Comparison of ENCODE assay signal across 8 cellular contexts in the genomic region with DNA sequence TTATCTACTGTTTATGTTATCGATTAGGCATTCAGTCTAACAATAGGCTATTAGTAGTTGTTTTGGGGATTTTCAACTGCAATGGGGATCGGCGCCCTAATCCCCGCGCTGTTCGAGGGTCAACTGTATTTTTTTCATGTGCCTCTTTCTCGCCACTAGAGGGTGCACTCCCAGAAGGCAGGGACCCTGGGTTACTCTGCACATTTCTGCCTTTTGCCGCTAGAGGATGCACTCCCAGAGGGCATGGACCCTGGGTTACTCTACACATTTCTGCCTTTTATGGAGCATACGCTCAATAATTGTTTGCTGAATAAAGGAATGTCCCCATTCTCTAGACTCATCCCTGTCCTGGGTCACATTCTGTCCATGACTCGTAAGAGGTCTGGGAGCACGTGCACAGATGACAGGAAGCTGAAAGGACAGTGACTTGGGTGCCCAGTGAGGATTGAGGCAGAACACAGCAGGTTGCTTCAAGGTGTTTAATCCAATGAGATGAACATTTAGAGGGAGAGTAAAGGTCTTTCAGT. TPM values are rescaled to one million over a fixed set of nuclear protein-coding genes. Genes with fewer than 3 reads are reported as not detected.
DNase-seq lines count a peak whose midpoint lies in the region; ATAC-seq and TF ChIP-seq lines count a peak whose summit lies in the region.

No MANE protein-coding gene starts in this region.

- H3K27me3 Mint-ChIP-seq in natural killer cell treated with Interleukin-12 subunit alpha and Interleukin-12 subunit beta and Interleukin-15 and Interleukin-18, amount 100 ng/mL, for 72 hours, result peaks cover 45 to 49% of the 10 kb centered on the region in 2 donors

- 6 to 11% (median 7%) methylated on average over 11 of the region's 11 CpGs for WGBS in stomach, 5 donors

- no peak overlapping the region for H3K9ac ChIP-seq in NT2/D1 (ENCODE audit: insufficient read length, low read depth)

- CTCF ChIA-PET in GM10248 (lab: Yijun Ruan, JAX), result interaction anchor here (0.7 to 13.7 kb wide), 26 partner anchors 9 to 320 kb away, joined by 3 to 167 read pairs (median 4); no protein-coding TSS in a partner anchor

- H3K36me3 Mint-ChIP-seq in natural killer cell treated with Interleukin-12 subunit alpha and Interleukin-12 subunit beta and Interleukin-15 and Interleukin-18, amount 100 ng/mL, for 72 hours, result no peaks in the 10 kb centered on the region

- POLR2A ChIA-PET in GM10248 (lab: Yijun Ruan, JAX), result no interaction called here

- H3K9me3 Mint-ChIP-seq in natural killer cell treated with Interleukin-12 subunit alpha and Interleukin-12 subunit beta and Interleukin-15 and Interleukin-18, amount 100 ng/mL, for 72 hours, result no peaks in the 10 kb centered on the region

- intact Hi-C loops in stomach (cut with DNase I; ENCODE audit: low total_unique reads), result no loop called here

- peak; percentile 75 for DNase-seq in GM10248 (ENCODE audit: extremely low spot score)
- peak; percentile 51 for DNase-seq in HT1080 (ENCODE audit: low read depth)
- DNase-seq in NT2/D1 (ENCODE audit: low read depth, low spot score), result peak; percentile 61
- peak; percentile 75 for DNase-seq in activated CD8-positive, alpha-beta memory T cell treated with anti-CD3 and anti-CD28 coated beads, Interleukin-2, amount 50 U/mL, for 48 hours
- DNase-seq in erythroblast (lab: John Stamatoyannopoulos, UW), result peak; percentile 77 to 86
- DNase-seq in natural killer cell treated with Interleukin-12 subunit alpha and Interleukin-12 subunit beta and Interleukin-15 and Interleukin-18, amount 100 ng/mL, for 72 hours (ENCODE audit: low spot score), result peak; percentile 73
- DNase-seq in stomach, result peak; percentile 63

- ATAC-seq in natural killer cell treated with Interleukin-12 subunit alpha and Interleukin-12 subunit beta and Interleukin-15 and Interleukin-18, amount 100 ng/mL, for 72 hours, result peak; percentile 74 to 85
- no peak for ATAC-seq in GM18520 (IDR thresholded peaks at IDR 0.05; ENCODE audit: unreplicated experiment)

- no peak overlapping the region for H3K27ac ChIP-seq in stomach

- H3K4me3 ChIP-seq in NT2/D1 (ENCODE audit: insufficient read length, low read depth), result no peak overlapping the region
- H3K4me3 ChIP-seq in stomach, result no peak overlapping the region

- H3K4me3 Mint-ChIP-seq in natural killer cell treated with Interleukin-12 subunit alpha and Interleukin-12 subunit beta and Interleukin-15 and Interleukin-18, amount 100 ng/mL, for 72 hours, result no peak overlapping the region

- no peaks in the 10 kb centered on the region for H3K4me1 ChIP-seq in NT2/D1 (ENCODE audit: insufficient read depth, insufficient read length)
- peaks cover 0 to 12% (median 3%) of the 10 kb centered on the region in 4 donors for H3K4me1 ChIP-seq in stomach

- no peak overlapping the region for H3K27ac Mint-ChIP-seq in natural killer cell treated with Interleukin-12 subunit alpha and Interleukin-12 subunit beta and Interleukin-15 and Interleukin-18, amount 100 ng/mL, for 72 hours

- TF ChIP-seq CTCF in GM10248 (IDR thresholded peaks at IDR 0.05; ENCODE audit: control extremely low read depth, extremely low read depth, low read depth, missing control alignments), result peak; percentile 98
- TF ChIP-seq CTCF in stomach (IDR thresholded peaks at IDR 0.05), result peak in 5 of 7 experiments; percentile 39 to 97 (median 91)

- H3K27me3 ChIP-seq in NT2/D1 (ENCODE audit: insufficient read depth, insufficient read length) (no peaks in the 10 kb centered on the region), stomach (peaks cover 0 to 8% (median 0%) of the 10 kb centered on the region in 3 donors)

- TF ChIP-seq EP300 in stomach (IDR thresholded peaks at IDR 0.05), result no peak

- H3K36me3 ChIP-seq in NT2/D1 (ENCODE audit: insufficient read depth, insufficient read length, low read length), result no peaks in the 10 kb centered on the region
- H3K36me3 ChIP-seq in stomach, result no peaks in the 10 kb centered on the region

- peaks cover 13% of the 10 kb centered on the region; the same call in 1 of the 2 replicates for H3K9me3 ChIP-seq in NT2/D1 (ENCODE audit: insufficient read depth, low read length)
- H3K9me3 ChIP-seq in stomach, result peaks cover 0 to 8% (median 7%) of the 10 kb centered on the region in 4 donors

- TF ChIP-seq POLR2A in erythroblast (IDR thresholded peaks at IDR 0.05; ENCODE audit: low read length) (no peak), stomach (IDR thresholded peaks at IDR 0.05) (no peak)

- H3K4me1 Mint-ChIP-seq in natural killer cell treated with Interleukin-12 subunit alpha and Interleukin-12 subunit beta and Interleukin-15 and Interleukin-18, amount 100 ng/mL, for 72 hours (ENCODE audit: low read depth in 2 of 2), result peaks cover 0 to 5% of the 10 kb centered on the region in 2 donors

RNA-seq across cellular contexts. Expression of a gene that starts 27.9 kb away (rescaled TPM):
- 5.2 and 7.5 TPM in 2 replicates for total RNA-seq in HT1080 (2014; rRNA removed; shearing (Covaris generic))
- polyA plus RNA-seq in HT1080 (2015; cell fraction: cytosol; rRNA removed), result 4.8 and 6.8 TPM in 2 replicates
- 3.9 and 4.0 TPM in 2 replicates for polyA plus RNA-seq in HT1080 (2015; cell fraction: nucleus; rRNA removed)
- total RNA-seq in natural killer cell treated with Interleukin-12 subunit alpha and Interleukin-12 subunit beta and Interleukin-15 and Interleukin-18, amount 100 ng/mL, for 72 hours, result 1 to 10 TPM; 4.0 to 7.0 TPM
- 10 to 100 TPM in 3 of 5 donors, 1 to 10 TPM in 2; 4.3 to 19.3 (median 13.3) TPM for total RNA-seq in stomach
- 1 to 10 TPM; 2.3 to 4.7 (median 2.3) TPM for polyA plus RNA-seq in stomach

RNA-seq across cellular contexts. Expression of a gene that starts 50.9 kb away (rescaled TPM):
- 0.32 TPM in 1 of 2 replicates, not detected in the other for total RNA-seq in HT1080 (2014; rRNA removed; shearing (Covaris generic))
- polyA plus RNA-seq in HT1080 (2015; cell fraction: cytosol; rRNA removed), result not detected in 2 replicates
- not detected in 2 replicates for polyA plus RNA-seq in HT1080 (2015; cell fraction: nucleus; rRNA removed)
- total RNA-seq in natural killer cell treated with Interleukin-12 subunit alpha and Interleukin-12 subunit beta and Interleukin-15 and Interleukin-18, amount 100 ng/mL, for 72 hours, result not detected
- not detected for total RNA-seq in stomach
- polyA plus RNA-seq in stomach, result not detected
